Comparison of ENCODE assay signal across 30 cellular contexts in the genomic region with DNA sequence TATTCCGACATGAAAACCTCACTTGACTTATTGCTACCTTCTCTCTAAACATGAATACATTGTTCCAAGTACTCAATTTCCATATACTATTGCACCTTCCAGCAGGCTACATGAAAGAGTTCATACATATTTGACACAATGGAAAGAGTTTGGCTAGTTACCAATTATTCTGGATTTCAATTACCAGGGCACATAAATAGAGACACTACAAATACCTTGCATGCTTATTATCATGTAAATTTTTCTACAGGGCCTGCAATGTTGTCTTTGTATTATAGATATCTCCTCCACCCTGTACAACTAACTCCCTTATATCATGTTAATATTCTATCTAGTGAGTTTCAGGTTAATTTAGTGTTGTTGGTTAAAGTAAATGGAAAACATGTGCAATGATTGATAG.
"Had no signal": no experiment of that assay in that cellular context is flagged by ENCODE, and none has a peak within 500 bp of the region (broad histone marks: within the 10 kb centered on the region; RNA-seq: fewer than 3 reads in every experiment).

No MANE protein-coding gene starts in this region.

- ATAC-seq: activated CD8-positive, alpha-beta memory T cell treated with anti-CD3 and anti-CD28 coated beads, Interleukin-2, amount 10 ng/mL, durations not matched to agents 7 days and 5 days; activated naive CD8-positive, alpha-beta T cell treated with anti-CD3 and anti-CD28 coated beads, Interleukin-2, amount 50 U/mL, for 24 hours; K562; Right ventricle myocardium inferior had no signal

- DNase-seq: activated CD4-positive, alpha-beta memory T cell treated with anti-CD3 and anti-CD28 coated beads, Interleukin-2, amount 10 ng/mL, durations not matched to agents 7 days and 5 days; activated CD4-positive, alpha-beta T cell treated with anti-CD3 and anti-CD28 coated beads for 1 hour; activated CD4-positive, alpha-beta T cell treated with anti-CD3 and anti-CD28 coated beads for 48 hours; activated CD4-positive, CD25-positive, alpha-beta regulatory T cell; activated CD8-positive, alpha-beta memory T cell treated with anti-CD3 and anti-CD28 coated beads for 24 hours; activated CD8-positive, alpha-beta memory T cell treated with anti-CD3 and anti-CD28 coated beads, Interleukin-2, amount 10 ng/mL, durations not matched to agents 7 days and 5 days; activated CD8-positive, alpha-beta memory T cell treated with anti-CD3 and anti-CD28 coated beads, Interleukin-2, amount 50 U/mL, for 48 hours; activated effector memory CD4-positive, alpha-beta T cell treated with Interleukin-2 at 50 U/mL for 16 hours; activated naive CD4-positive, alpha-beta T cell treated with anti-CD3 and anti-CD28 coated beads, Interleukin-2, amount 10 ng/mL, durations not matched to agents 7 days and 5 days; activated naive CD8-positive, alpha-beta T cell treated with anti-CD3 and anti-CD28 coated beads, Interleukin-2, amount 50 U/mL, for 24 hours; activated T-cell treated with anti-CD3 and anti-CD28 coated beads, Interleukin-2, amount 50 U/mL, for 48 hours; anterior cingulate cortex; central memory CD4-positive, alpha-beta T cell; colonic mucosa; NCI-H1436 treated with DMSO at 0.1 percent for 48 hours; NCI-H187; NCI-H2029 treated with DMSO at 0.1 percent for 48 hours; NCI-H446; NCI-H510A treated with DMSO at 0.1 percent for 48 hours; NCI-H526 treated with DMSO at 0.1 percent for 48 hours; NK-92 treated with Interleukin-12 subunit alpha and Interleukin-12 subunit beta, amount 100 ng/mL, for 24 hours; PC-9; T-helper 1 cell; T-helper 2 cell; T-helper 9 cell; WERI-Rb-1 had no signal

- H3K4me3 ChIP-seq: colonic mucosa, K562, PC-9 had no signal

- H3K27ac ChIP-seq: brain microvascular endothelial cell, colonic mucosa, RWPE1, WERI-Rb-1 had no signal
